Comparison of ENCODE assay signal across 25 cellular contexts in the genomic region with DNA sequence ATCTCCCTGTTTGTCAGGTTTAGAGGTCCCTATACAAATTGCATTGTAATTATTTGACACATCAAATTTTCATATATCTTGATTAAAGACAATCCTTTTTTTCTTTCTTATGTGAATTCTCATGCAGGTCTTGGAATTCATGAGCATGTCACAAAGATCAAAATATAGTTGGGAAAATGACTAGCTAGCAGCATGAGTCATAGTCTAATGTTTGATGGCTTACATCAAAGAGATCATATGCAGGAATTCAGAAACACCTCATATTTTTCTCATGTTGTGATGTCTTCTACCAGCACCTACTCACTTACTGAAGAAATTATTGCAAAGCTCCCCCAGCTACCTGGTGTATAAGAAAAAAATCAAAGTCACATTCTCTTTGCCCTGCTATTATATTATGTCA.
"Had no signal": no experiment of that assay in that cellular context is flagged by ENCODE, and none has a peak within 500 bp of the region (broad histone marks: within the 10 kb centered on the region; RNA-seq: fewer than 3 reads in every experiment).

No MANE protein-coding gene starts in this region.

- H3K4me1 Mint-ChIP-seq: activated naive CD4-positive, alpha-beta T cell treated with anti-CD3 and anti-CD28 coated beads, Interleukin-2, amount 10 ng/mL, durations not matched to agents 7 days and 5 days; activated naive CD8-positive, alpha-beta T cell treated with anti-CD3 and anti-CD28 coated beads, Interleukin-2, amount 50 U/mL, for 24 hours; nephron progenitor cell had no signal

- H3K27ac Mint-ChIP-seq: activated naive CD4-positive, alpha-beta T cell treated with anti-CD3 and anti-CD28 coated beads, Interleukin-2, amount 10 ng/mL, durations not matched to agents 7 days and 5 days; activated naive CD8-positive, alpha-beta T cell treated with anti-CD3 and anti-CD28 coated beads, Interleukin-2, amount 50 U/mL, for 24 hours; nephron progenitor cell; stimulated activated naive CD8-positive, alpha-beta T cell treated with anti-CD3 and anti-CD28 coated beads, Interleukin-15, Interleukin-2, amounts not matched to agents 100 ng/mL and 50 ng/mL, for 24 hours had no signal

- H3K9me3 Mint-ChIP-seq: activated naive CD8-positive, alpha-beta T cell treated with anti-CD3 and anti-CD28 coated beads, Interleukin-2, amount 50 U/mL, for 24 hours; stimulated activated naive CD8-positive, alpha-beta T cell treated with anti-CD3 and anti-CD28 coated beads, Interleukin-15, Interleukin-2, amounts not matched to agents 100 ng/mL and 50 ng/mL, for 24 hours had no signal

- H3K9me3 ChIP-seq: ascending aorta, tibial nerve had no signal

- FAIRE-seq: islet of Langerhans had no signal

- H3K27ac ChIP-seq: ascending aorta, dorsolateral prefrontal cortex, tibial nerve, WERI-Rb-1 had no signal

- H3K27me3 Mint-ChIP-seq: activated naive CD4-positive, alpha-beta T cell treated with anti-CD3 and anti-CD28 coated beads, Interleukin-2, amount 10 ng/mL, durations not matched to agents 7 days and 5 days; stimulated activated naive CD8-positive, alpha-beta T cell treated with anti-CD3 and anti-CD28 coated beads, Interleukin-15, Interleukin-2, amounts not matched to agents 100 ng/mL and 50 ng/mL, for 24 hours had no signal

- H3K4me3 Mint-ChIP-seq: activated naive CD4-positive, alpha-beta T cell treated with anti-CD3 and anti-CD28 coated beads, Interleukin-2, amount 10 ng/mL, durations not matched to agents 7 days and 5 days; activated naive CD8-positive, alpha-beta T cell treated with anti-CD3 and anti-CD28 coated beads, Interleukin-2, amount 50 U/mL, for 24 hours; nephron progenitor cell; stimulated activated naive CD8-positive, alpha-beta T cell treated with anti-CD3 and anti-CD28 coated beads, Interleukin-15, Interleukin-2, amounts not matched to agents 100 ng/mL and 50 ng/mL, for 24 hours had no signal

- DNase-seq: activated CD4-positive, alpha-beta T cell treated with anti-CD3 and anti-CD28 coated beads for 1 hour; activated CD8-positive, alpha-beta memory T cell treated with anti-CD3 and anti-CD28 coated beads for 24 hours; activated CD8-positive, alpha-beta memory T cell treated with anti-CD3 and anti-CD28 coated beads, Interleukin-2, amount 50 U/mL, for 48 hours; activated effector memory CD4-positive, alpha-beta T cell treated with Interleukin-2 at 50 U/mL for 16 hours; activated naive CD4-positive, alpha-beta T cell treated with anti-CD3 and anti-CD28 coated beads, Interleukin-2, amount 10 ng/mL, durations not matched to agents 7 days and 5 days; activated naive CD8-positive, alpha-beta T cell treated with anti-CD3 and anti-CD28 coated beads, Interleukin-2, amount 50 U/mL, for 24 hours; activated T-cell treated with anti-CD3 and anti-CD28 coated beads, Interleukin-2, amount 50 U/mL, for 48 hours; dorsolateral prefrontal cortex; foreskin melanocyte; glutamatergic neuron; hippocampal formation; midbrain; nephron progenitor cell; occipital lobe; posterior cingulate gyrus; right cardiac atrium; stimulated activated CD4-positive, alpha-beta T cell treated with anti-CD3 and anti-CD28 coated beads, Interleukin-15, amount 100 ng/mL, for 24 hours; stimulated activated CD4-positive, alpha-beta T cell treated with anti-CD3 and anti-CD28 coated beads, Interleukin-2, amount 100 ng/mL, for 48 hours; T-helper 2 cell; WERI-Rb-1 had no signal

- H3K4me1 ChIP-seq: ascending aorta, tibial nerve had no signal

- H3K36me3 ChIP-seq: ascending aorta, tibial nerve, WERI-Rb-1 had no signal

- H3K27me3 ChIP-seq: ascending aorta, tibial nerve had no signal

- ATAC-seq: activated naive CD8-positive, alpha-beta T cell treated with anti-CD3 and anti-CD28 coated beads, Interleukin-2, amount 50 U/mL, for 24 hours; right cardiac atrium had no signal

- H3K4me3 ChIP-seq: ascending aorta, dorsolateral prefrontal cortex, lung, tibial nerve had no signal

- H3K36me3 Mint-ChIP-seq: activated naive CD4-positive, alpha-beta T cell treated with anti-CD3 and anti-CD28 coated beads, Interleukin-2, amount 10 ng/mL, durations not matched to agents 7 days and 5 days had no signal
